In the genomic region with DNA sequence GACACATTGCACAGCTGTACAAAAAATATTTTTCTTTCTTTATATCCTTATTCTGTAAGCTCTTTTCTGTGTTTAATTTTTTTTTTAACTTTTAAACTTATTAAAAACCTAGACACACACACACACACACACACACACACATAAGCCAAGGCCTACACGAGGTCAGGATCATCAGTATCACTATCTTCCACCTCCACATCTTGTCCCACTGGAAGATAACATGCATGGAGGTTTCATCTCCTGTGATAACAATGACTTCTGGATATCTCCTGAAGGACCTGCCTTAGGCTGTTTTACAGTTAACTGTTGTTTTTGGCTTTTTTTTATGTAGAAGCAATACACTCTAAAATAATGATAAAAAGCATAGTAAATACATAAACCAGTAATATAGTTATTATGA, we compare ENCODE assay signal across 30 cellular contexts.
"Had no signal": no experiment of that assay in that cellular context is flagged by ENCODE, and none has a peak within 500 bp of the region (broad histone marks: within the 10 kb centered on the region; RNA-seq: fewer than 3 reads in every experiment).

No MANE protein-coding gene starts in this region.

- H3K4me1 ChIP-seq: adrenal gland, body of pancreas had no signal

- H3K27ac ChIP-seq: adrenal gland, body of pancreas, esophagus squamous epithelium, gastroesophageal sphincter, heart right ventricle, hepatocyte had no signal

- H3K27me3 ChIP-seq: adrenal gland, body of pancreas, esophagus squamous epithelium, gastroesophageal sphincter, heart right ventricle, hepatocyte had no signal

- DNase-seq: activated CD4-positive, alpha-beta memory T cell treated with anti-CD3 and anti-CD28 coated beads for 36 hours; activated CD4-positive, alpha-beta T cell treated with anti-CD3 and anti-CD28 coated beads for 36 hours; activated CD4-positive, alpha-beta T cell treated with anti-CD3 and anti-CD28 coated beads, Interleukin-2, amount 10 ng/mL, durations not matched to agents 24 days and 14 days; activated CD4-positive, CD25-positive, alpha-beta regulatory T cell; activated CD4-positive, CD25-positive, alpha-beta regulatory T cell treated with anti-CD3 and anti-CD28 coated beads, Interleukin-2, amount 50 U/mL, for 72 hours; activated CD8-positive, alpha-beta memory T cell treated with anti-CD3 and anti-CD28 coated beads, Interleukin-2, amount 10 ng/mL, durations not matched to agents 7 days and 5 days; activated CD8-positive, alpha-beta memory T cell treated with anti-CD3 and anti-CD28 coated beads, Interleukin-2, amount 50 U/mL, for 4 hours; activated CD8-positive, alpha-beta T cell treated with anti-CD3 and anti-CD28 coated beads, Interleukin-2, amount 10 ng/mL, durations not matched to agents 7 days and 5 days; activated effector memory CD4-positive, alpha-beta T cell treated with anti-CD3 and anti-CD28 coated beads, Interleukin-2, amount 50 U/mL, for 16 hours; activated naive CD4-positive, alpha-beta T cell treated with anti-CD3 and anti-CD28 coated beads for 36 hours; activated naive CD8-positive, alpha-beta T cell treated with anti-CD3 and anti-CD28 coated beads for 36 hours; activated naive CD8-positive, alpha-beta T cell treated with anti-CD3 and anti-CD28 coated beads, Interleukin-2, amount 50 U/mL, for 24 hours; activated T-cell treated with anti-CD3 and anti-CD28 coated beads, Interleukin-2, amount 50 U/mL, for 1 hour; activated T-cell treated with anti-CD3 and anti-CD28 coated beads, Interleukin-2, amount 50 U/mL, for 48 hours; adrenal gland; amygdala; aorta; body of pancreas; caudate nucleus; cortex of kidney; dermis blood vessel endothelial cell; effector CD4-positive, alpha-beta T cell; effector memory CD8-positive, alpha-beta T cell; esophagus squamous epithelium; foreskin melanocyte; heart right ventricle; T-helper 17 cell had no signal

- H3K4me3 ChIP-seq: adrenal gland, body of pancreas, esophagus squamous epithelium, gastroesophageal sphincter, heart right ventricle, hepatocyte had no signal

- H2AFZ ChIP-seq: hepatocyte had no signal

- H3K79me2 ChIP-seq: hepatocyte had no signal

- H3K4me2 ChIP-seq: hepatocyte had no signal

- FAIRE-seq: colon had no signal

- ATAC-seq: activated CD4-positive, alpha-beta T cell treated with anti-CD3 and anti-CD28 coated beads for 36 hours; activated CD8-positive, alpha-beta memory T cell treated with anti-CD3 and anti-CD28 coated beads, Interleukin-2, amount 10 ng/mL, durations not matched to agents 7 days and 5 days; activated CD8-positive, alpha-beta T cell treated with anti-CD3 and anti-CD28 coated beads, Interleukin-2, amount 10 ng/mL, durations not matched to agents 7 days and 5 days; activated naive CD8-positive, alpha-beta T cell treated with anti-CD3 and anti-CD28 coated beads, Interleukin-2, amount 50 U/mL, for 24 hours; body of pancreas; effector memory CD8-positive, alpha-beta T cell; gastroesophageal sphincter; heart right ventricle; T-helper 17 cell had no signal

- H3K9me3 ChIP-seq: adrenal gland, body of pancreas, esophagus squamous epithelium, gastroesophageal sphincter, heart right ventricle had no signal
